In genomic region chr9:127937383-127938297, GRCh38 we compare ENCODE assay signal across 8 cellular contexts. TPM values are rescaled to one million over a fixed set of nuclear protein-coding genes. Genes with fewer than 3 reads are reported as not detected.
DNase-seq lines count a peak whose midpoint lies in the region; ATAC-seq and FAIRE-seq lines count a peak whose summit lies in the region.

A gene with protein sequence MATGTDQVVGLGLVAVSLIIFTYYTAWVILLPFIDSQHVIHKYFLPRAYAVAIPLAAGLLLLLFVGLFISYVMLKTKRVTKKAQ (minus strand): TSS chr9:127937854. CDS start chr9:127937820, 34 bp downstream.

- H3K4me1 ChIP-seq in SJSA1 (replicated peaks) (peaks cover 23% of the 10 kb centered on the region), neuron (ENCODE audit: insufficient read depth, low read length) (peaks cover 20% of the 10 kb centered on the region), stomach smooth muscle (ENCODE audit: control insufficient read depth, insufficient read depth, low read length) (peaks cover 35% of the 10 kb centered on the region)

- peaks cover 24% of the 10 kb centered on the region for H3K36me3 ChIP-seq in SJSA1
- peaks cover 22% of the 10 kb centered on the region for H3K36me3 ChIP-seq in neuron (ENCODE audit: insufficient read depth, low read length)
- peaks cover 4 to 8% of the 10 kb centered on the region in 2 donors for H3K36me3 ChIP-seq in stomach smooth muscle (ENCODE audit: control insufficient read depth in 2 of 2, insufficient read depth in 2 of 2, low read length in 2 of 2)

- H3K9me3 ChIP-seq in SJSA1 (replicated peaks) (no peaks in the 10 kb centered on the region), neuron (ENCODE audit: low read length) (no peaks in the 10 kb centered on the region), stomach smooth muscle (ENCODE audit: control insufficient read depth in 2 of 2, low read length in 2 of 2) (no peaks in the 10 kb centered on the region)

- H3K4me3 ChIP-seq in SJSA1 (peak within 1 kb of the TSS; percentile 70), neuron (ENCODE audit: low read length) (peak within 1 kb of the TSS; percentile 88), stomach smooth muscle (ENCODE audit: low read length in 2 of 2) (peak within 1 kb of the TSS; percentile 96 to 100)

- FAIRE-seq in frontal cortex (lab: Jason Lieb, UNC): no peak

- H3K27ac ChIP-seq in SJSA1 (peak within 1 kb of the TSS; percentile 49), stomach smooth muscle (ENCODE audit: low read length) (peak within 1 kb of the TSS; percentile 24)

- peak within 1 kb of the TSS; percentile 86 to 87 for H3K9ac ChIP-seq in stomach smooth muscle (ENCODE audit: low read length in 2 of 2)

- H3K27me3 ChIP-seq in SJSA1 (replicated peaks) (no peaks in the 10 kb centered on the region), neuron (ENCODE audit: insufficient read depth, low read length) (no peaks in the 10 kb centered on the region), stomach smooth muscle (ENCODE audit: control insufficient read depth in 1 of 2, insufficient read depth in 2 of 2, low read length in 2 of 2) (no peaks in the 10 kb centered on the region)

- DNase-seq in Daoy (ENCODE audit: low read depth) (peak; percentile 95), Kasumi-1 (lab: John Stamatoyannopoulos, UW) (peak; percentile 84 to 86), SJSA1 (ENCODE audit: low read depth in 1 of 2, low spot score in 2 of 2) (peak; percentile 62 to 75), frontal cortex (ENCODE audit: low spot score in 2 of 2) (peak; percentile 76 to 88)
- DNase-seq in activated gamma-delta T cell treated with anti-CD3 and anti-CD28 coated beads, Interleukin-2, amount 50 U/mL, for 16 hours (ENCODE audit: low read depth): peak; percentile 77

- peak; percentile 80 for ATAC-seq in GM21825 (IDR thresholded peaks at IDR 0.05; ENCODE audit: unreplicated experiment)

- H2AFZ ChIP-seq in neuron (ENCODE audit: low read depth, low read length): no peak within 1 kb of the TSS

RNA-seq across cellular contexts. Expression of the gene that starts here (rescaled TPM):
- total RNA-seq in Daoy (2014; rRNA removed; shearing (Covaris generic)): 51.9 and 56.2 TPM in 2 replicates
- total RNA-seq in SJSA1 (2014; rRNA removed; shearing (Covaris generic)): 20.4 and 24.5 TPM in 2 replicates
- 11.4 TPM for total RNA-seq in frontal cortex

Comparison
In these comparisons a context has a peak if more than half of its experiments do, and no peak if none do; other contexts are left out.
1. Peak in every context shown above with its lines: DNase-seq, ATAC-seq, H3K4me3 ChIP-seq and H3K27ac ChIP-seq.